12 cellular contexts compared by ENCODE assay signal in the genomic region with DNA sequence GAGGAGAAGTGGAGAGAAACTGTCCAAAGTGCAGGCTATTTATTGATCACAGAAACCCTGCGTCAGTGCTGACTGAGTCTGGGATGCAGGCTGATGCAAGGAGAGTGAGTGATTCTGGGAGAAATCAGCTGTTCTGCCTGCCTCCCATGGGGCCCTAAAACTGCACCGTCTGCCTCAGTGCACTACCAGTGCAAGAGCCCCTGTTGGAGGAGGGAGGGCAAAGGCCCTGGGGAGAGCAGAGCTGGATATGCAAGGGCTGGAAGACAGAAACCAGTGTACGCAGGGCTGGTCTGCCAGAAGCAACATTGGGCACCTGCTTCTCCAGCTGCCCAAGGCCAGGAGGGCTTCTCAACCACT. TPM values are rescaled to one million over a fixed set of nuclear protein-coding genes. Genes with fewer than 3 reads are reported as not detected.
A peak's percentile ranks its signal among the peaks of the same experiment; 100 is the strongest.
DNase-seq lines count a peak whose midpoint lies in the region; ATAC-seq and TF ChIP-seq lines count a peak whose summit lies in the region.
"Had no signal": no experiment of that assay in that cellular context is flagged by ENCODE, and none has a peak within 500 bp of the region (broad histone marks: within the 10 kb centered on the region; RNA-seq: fewer than 3 reads in every experiment).

No MANE protein-coding gene starts in this region.

- H3K27ac ChIP-seq in Panc1 (ENCODE audit: low read length) (peak overlapping the region; percentile 72), heart right ventricle (peak overlapping the region; percentile 75 to 93 (median 86)), sigmoid colon (peak overlapping the region in 3 of 4 donors; percentile 48 to 76 (median 50))

- ATAC-seq in Panc1 = no peak
- ATAC-seq in heart right ventricle = peak in 4 of 8 donors; percentile 1 to 7 (median 4)
- ATAC-seq in HG03520 (IDR thresholded peaks at IDR 0.05; ENCODE audit: unreplicated experiment) = no peak
- ATAC-seq in HG03139 (IDR thresholded peaks at IDR 0.05; ENCODE audit: unreplicated experiment) = no peak
- ATAC-seq: sciatic nerve had no signal

- POLR2A ChIA-PET in Panc1 (lab: Charles Lee) = no interaction called here

- H3K27me3 ChIP-seq in Panc1 (ENCODE audit: control insufficient read depth, insufficient read depth, low read length) = no peaks in the 10 kb centered on the region
- no peaks in the 10 kb centered on the region for H3K27me3 ChIP-seq in heart right ventricle
- no peaks in the 10 kb centered on the region for H3K27me3 ChIP-seq in sigmoid colon

- H3K9me3 ChIP-seq in Panc1 (ENCODE audit: control insufficient read depth, insufficient read depth, low read depth, low read length) (no peaks in the 10 kb centered on the region), heart right ventricle (peaks cover 0 to under 1% (median 0%) of the 10 kb centered on the region in 11 donors), sigmoid colon (no peaks in the 10 kb centered on the region)

- CTCF ChIA-PET in Panc1 (lab: Charles Lee) = no interaction called here

- BruUV-seq in Panc1 (replicated peaks; lab: Mats Ljungman, UMichigan) = no TSS peak

- H3K36me3 ChIP-seq in Panc1 (ENCODE audit: control insufficient read depth, insufficient read depth, low read length) (no peaks in the 10 kb centered on the region), heart right ventricle (no peaks in the 10 kb centered on the region), sigmoid colon (no peaks in the 10 kb centered on the region)

- no peak overlapping the region for H3K4me3 ChIP-seq in AG09309 (ENCODE audit: control insufficient read depth, low read depth, low read length)
- no peak overlapping the region for H3K4me3 ChIP-seq in Panc1 (ENCODE audit: low read depth in 2 of 2, low read length in 2 of 2)
- H3K4me3 ChIP-seq in heart right ventricle = no peak overlapping the region
- no peak overlapping the region for H3K4me3 ChIP-seq in sigmoid colon

- DNase-seq in AG09309 (ENCODE audit: low read depth) (peak; percentile 16), Panc1 (ENCODE audit: low read depth, low spot score) (no peak), heart right ventricle (no peak), sigmoid colon (no peak), iPS-NIHi7 (ENCODE audit: extremely low spot score) (no peak), CD1c-positive myeloid dendritic cell (ENCODE audit: extremely low spot score) (no peak)
- DNase-seq: C1 segment of cervical spinal cord, midbrain, NCI-H1092 treated with DMSO at 0.1 percent for 48 hours had no signal

- no peak for TF ChIP-seq POLR2A in sigmoid colon (IDR thresholded peaks at IDR 0.05)

- no peak for TF ChIP-seq CTCF in AG09309 (IDR thresholded peaks at IDR 0.05; ENCODE audit: control insufficient read depth, insufficient read depth, low read depth, low read length, missing control alignments)
- no peak for TF ChIP-seq CTCF in Panc1 (IDR thresholded peaks at IDR 0.05)
- no peak for TF ChIP-seq CTCF in heart right ventricle (IDR thresholded peaks at IDR 0.05)
- no peak for TF ChIP-seq CTCF in sigmoid colon (IDR thresholded peaks at IDR 0.05)

- intact Hi-C loops in Panc1 (cut with micrococcal nuclease; ENCODE audit: unreplicated experiment) (no loop called here), heart right ventricle (cut with DNase I) (loop anchor here in 3 of 10 donors (2.0 to 5.0 kb wide), 2 partner anchors 41 to 42 kb away; a partner anchor contains a TSS), sigmoid colon (cut with DNase I) (no loop called here)

- in situ Hi-C loops in Panc1 (cut with HindIII; ENCODE audit: low pct_unique_long_range_greater_than_20kb, low sequenced_read_pairs) = no loop called here

- peaks cover 21% of the 10 kb centered on the region for H3K4me1 ChIP-seq in Panc1 (ENCODE audit: control insufficient read depth, insufficient read depth, low read length)
- H3K4me1 ChIP-seq in heart right ventricle = peaks cover 20 to 83% (median 66%) of the 10 kb centered on the region in 9 donors
- H3K4me1 ChIP-seq in sigmoid colon = peaks cover 0 to 44% (median 29%) of the 10 kb centered on the region in 4 donors

- 69 to 74% methylated on average over 3 of the region's 3 CpGs for WGBS in heart right ventricle, 2 donors
- 77 to 85% methylated on average over 3 of the region's 3 CpGs for WGBS in sigmoid colon, 2 donors

- no peak for TF ChIP-seq EP300 in sigmoid colon (IDR thresholded peaks at IDR 0.05)

RNA-seq across cellular contexts. Expression of a gene that starts 42.5 kb away (rescaled TPM):
- total RNA-seq in Panc1 (2021; ENCODE audit: unreplicated experiment) = 33.6 TPM
- 20.9 TPM for polyA plus RNA-seq in Panc1 (2012; ENCODE audit: insufficient read length)
- 10 to 100 TPM; 33.4 to 66.0 (median 46.0) TPM for total RNA-seq in heart right ventricle
- polyA plus RNA-seq in heart right ventricle = 10 to 100 TPM; 26.0 to 36.4 TPM
- total RNA-seq in sigmoid colon = 10 to 100 TPM; 42.1 to 63.5 (median 55.5) TPM
- polyA plus RNA-seq in sigmoid colon = 10 to 100 TPM in 1 of 3 donors, 1 to 10 TPM in 2; 4.9 to 11.7 (median 6.6) TPM
